21 cellular contexts compared by ENCODE assay signal in the genomic region with DNA sequence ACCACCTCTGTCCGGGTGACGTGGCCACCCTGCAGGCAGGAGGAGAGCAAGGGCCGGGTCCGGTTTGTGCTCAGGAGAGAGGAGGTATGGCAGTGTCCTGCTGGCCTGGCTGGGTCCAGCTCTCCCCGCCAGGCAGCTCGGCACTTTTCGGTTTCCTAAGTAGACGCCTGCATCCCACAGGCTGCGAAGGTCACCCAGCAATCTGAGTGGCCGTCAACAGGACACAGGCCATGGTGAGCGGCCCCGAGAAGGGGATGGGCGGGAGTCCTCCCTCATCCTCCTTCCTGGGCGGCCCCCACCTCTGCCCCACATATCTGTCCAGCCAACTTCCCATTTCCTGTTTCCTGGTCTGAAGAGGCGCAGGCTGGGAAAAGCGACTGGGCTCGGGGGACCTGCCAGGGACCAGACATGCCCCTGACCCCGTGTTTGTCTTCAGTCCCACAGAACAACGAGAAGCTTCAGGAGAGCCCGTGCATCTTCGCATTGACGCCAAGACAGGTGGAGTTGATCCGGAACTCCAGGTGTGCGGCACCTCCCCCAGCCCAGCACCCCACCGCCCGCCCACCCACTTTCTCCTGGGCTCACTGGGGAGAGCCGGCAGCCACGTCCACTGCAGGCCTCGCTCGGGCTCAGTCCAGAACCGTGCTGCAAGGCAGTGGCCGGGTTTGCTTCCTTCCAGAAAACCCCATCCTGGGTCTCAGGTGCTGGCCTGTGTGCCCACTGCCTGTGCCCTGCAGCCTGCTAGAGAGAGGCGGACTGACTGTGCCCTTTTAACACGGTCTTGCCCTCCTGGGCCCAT. TPM values are rescaled to one million over a fixed set of nuclear protein-coding genes. Genes with fewer than 3 reads are reported as not detected.
A peak's percentile ranks its signal among the peaks of the same experiment; 100 is the strongest.
DNase-seq lines count a peak whose midpoint lies in the region; ATAC-seq, FAIRE-seq and TF ChIP-seq lines count a peak whose summit lies in the region.
"Had no signal": no experiment of that assay in that cellular context is flagged by ENCODE, and none has a peak within 500 bp of the region (broad histone marks: within the 10 kb centered on the region; RNA-seq: fewer than 3 reads in every experiment).

No MANE protein-coding gene starts in this region.

- no peak overlapping the region for H3K4me3 ChIP-seq in astrocyte (ENCODE audit: insufficient read depth, low read depth, low read length)
- no peak overlapping the region for H3K4me3 ChIP-seq in fibroblast of mammary gland (ENCODE audit: control insufficient read depth, low read depth, low read length)
- H3K4me3 ChIP-seq in kidney (ENCODE audit: low read length in 2 of 2): no peak overlapping the region
- H3K4me3 ChIP-seq in gastrocnemius medialis: peak overlapping the region in 2 of 4 donors; percentile 4 to 13
- no peak overlapping the region for H3K4me3 ChIP-seq in testis

- 75 to 76% methylated on average over 12 to 34 of the region's 34 CpGs for WGBS in testis, 2 donors

- no peak for FAIRE-seq in astrocyte (lab: Jason Lieb, UNC)
- FAIRE-seq in kidney (lab: Jason Lieb, UNC): no peak
- FAIRE-seq: G401.6, RCC 7860 had no signal

- peaks cover 52% of the 10 kb centered on the region for H4K20me1 ChIP-seq in astrocyte (ENCODE audit: insufficient read depth, low read length)

- H3K27me3 ChIP-seq in astrocyte (ENCODE audit: insufficient read depth, low read length) (no peaks in the 10 kb centered on the region), gastrocnemius medialis (no peaks in the 10 kb centered on the region), testis (no peaks in the 10 kb centered on the region)

- no peaks in the 10 kb centered on the region for H3K4me1 Mint-ChIP-seq in astrocyte (ENCODE audit: low read depth, unreplicated experiment)

- no peak overlapping the region for H3K4me2 ChIP-seq in astrocyte (ENCODE audit: low read length)
- H3K4me2 ChIP-seq: KMS-11 had no signal

- H3K27ac Mint-ChIP-seq in astrocyte (ENCODE audit: unreplicated experiment): peak overlapping the region; percentile 4
- H3K27ac Mint-ChIP-seq: CD4-positive, CD25-positive, alpha-beta regulatory T cell had no signal

- H3K27ac ChIP-seq in astrocyte (ENCODE audit: low read depth, low read length) (no peak overlapping the region), kidney (ENCODE audit: low read depth in 2 of 2, low read length in 2 of 2) (no peak overlapping the region), gastrocnemius medialis (peak overlapping the region in 3 of 4 donors; percentile 33 to 45 (median 41)), testis (no peak overlapping the region)
- H3K27ac ChIP-seq: KMS-11 had no signal

- no peak for TF ChIP-seq POLR2A in gastrocnemius medialis (IDR thresholded peaks at IDR 0.05)
- no peak for TF ChIP-seq POLR2A in testis (IDR thresholded peaks at IDR 0.05)

- DNase-seq in astrocyte (ENCODE audit: low read depth) (no peak), fibroblast of mammary gland (ENCODE audit: low read depth) (peak; percentile 27), kidney (peak; percentile 79), gastrocnemius medialis (no peak), DMS 273 (lab: John Stamatoyannopoulos, UW; ENCODE audit: unreplicated experiment) (no peak), testis (no peak), dedifferentiated amniotic fluid mesenchymal stem cell (ENCODE audit: extremely low spot score) (no peak)
- DNase-seq: ACHN; Calu3; CD4-positive, CD25-positive, alpha-beta regulatory T cell; DMS79; NCI-H1105; NCI-H187; NCI-H2171 treated with DMSO at 0.1 percent for 48 hours; NCI-H82; SIG-M5 had no signal

- in situ Hi-C loops in gastrocnemius medialis (cut with MboI; ENCODE audit: low sequenced_read_pairs in 4 of 4): loop anchor here in 1 of 4 donors (25.0 kb wide), 1 partner anchor 114 kb away; no protein-coding TSS in a partner anchor

- no peaks in the 10 kb centered on the region for H3K27me3 Mint-ChIP-seq in astrocyte (ENCODE audit: low read depth, unreplicated experiment)
- H3K27me3 Mint-ChIP-seq: CD4-positive, CD25-positive, alpha-beta regulatory T cell had no signal

- no peaks in the 10 kb centered on the region for H3K9me3 Mint-ChIP-seq in astrocyte (ENCODE audit: unreplicated experiment)

- H3K4me1 ChIP-seq in astrocyte (ENCODE audit: insufficient read depth, low read length) (no peaks in the 10 kb centered on the region), kidney (ENCODE audit: control insufficient read depth in 1 of 2, insufficient read depth in 1 of 2, low read depth in 1 of 2, low read length in 2 of 2) (peaks cover 0 to 5% of the 10 kb centered on the region in 2 donors), gastrocnemius medialis (peaks cover 5 to 7% of the 10 kb centered on the region in 2 donors), testis (peaks cover 18% of the 10 kb centered on the region)

- TF ChIP-seq CTCF in astrocyte (IDR thresholded peaks at IDR 0.05; ENCODE audit: insufficient read depth, low read depth, low read length): no peak
- no peak for TF ChIP-seq CTCF in fibroblast of mammary gland (conservative IDR thresholded peaks at IDR 0.05; ENCODE audit: control insufficient read depth, insufficient read depth, low read depth, low read length)
- no peak for TF ChIP-seq CTCF in kidney (IDR thresholded peaks at IDR 0.05; ENCODE audit: borderline replicate concordance, extremely low read depth, insufficient read depth)
- TF ChIP-seq CTCF in gastrocnemius medialis (IDR thresholded peaks at IDR 0.05 in 4 of 5, conservative IDR thresholded peaks at IDR 0.05 in 1 of 5): no peak
- TF ChIP-seq CTCF in testis (IDR thresholded peaks at IDR 0.05): no peak

- H3K9me3 ChIP-seq in astrocyte (ENCODE audit: insufficient read depth, low read depth, low read length): no peaks in the 10 kb centered on the region
- no peaks in the 10 kb centered on the region for H3K9me3 ChIP-seq in kidney (ENCODE audit: control insufficient read depth in 1 of 2, low read length in 2 of 2)
- no peaks in the 10 kb centered on the region for H3K9me3 ChIP-seq in gastrocnemius medialis
- H3K9me3 ChIP-seq in testis: no peaks in the 10 kb centered on the region

- H3K9ac ChIP-seq in astrocyte (ENCODE audit: low read length): no peak overlapping the region
- H3K9ac ChIP-seq in kidney (ENCODE audit: low read length in 2 of 2): no peak overlapping the region
- H3K9ac ChIP-seq: KMS-11 had no signal

- no peak overlapping the region for H3K4me3 Mint-ChIP-seq in astrocyte (ENCODE audit: unreplicated experiment)
- H3K4me3 Mint-ChIP-seq: CD4-positive, CD25-positive, alpha-beta regulatory T cell had no signal

- H3K79me2 ChIP-seq in astrocyte (ENCODE audit: insufficient read depth, low read length): peaks cover 46% of the 10 kb centered on the region

- intact Hi-C loops in kidney (cut with DNase I) (no loop called here), gastrocnemius medialis (cut with DNase I; ENCODE audit: low total_unique reads) (no loop called here), testis (cut with DNase I; ENCODE audit: low total_unique reads) (no loop called here)

- no peak overlapping the region for H2AFZ ChIP-seq in astrocyte (ENCODE audit: low read depth, low read length)

- ATAC-seq in gastrocnemius medialis: peak in 1 of 2 donors; percentile 28
- ATAC-seq in HG03045 (IDR thresholded peaks at IDR 0.05; ENCODE audit: unreplicated experiment): no peak
- ATAC-seq: HCT116 had no signal

- H3K36me3 ChIP-seq in astrocyte (ENCODE audit: insufficient read depth, low read length) (no peaks in the 10 kb centered on the region), kidney (ENCODE audit: control insufficient read depth in 1 of 2, insufficient read depth in 2 of 2, low read length in 2 of 2) (peaks cover 0 to 3% of the 10 kb centered on the region in 2 donors), gastrocnemius medialis (peaks cover 0 to 11% of the 10 kb centered on the region in 2 donors), testis (ENCODE audit: low read depth, missing control alignments) (no peaks in the 10 kb centered on the region)

- peaks cover 9% of the 10 kb centered on the region for H3K36me3 Mint-ChIP-seq in astrocyte (ENCODE audit: low read depth, unreplicated experiment)

RNA-seq across cellular contexts. Expression of a gene that starts 16.3 kb away (rescaled TPM):
- 26.0 and 26.4 TPM in 2 replicates for total RNA-seq in astrocyte
- total RNA-seq in kidney: 25.0 TPM
- polyA plus RNA-seq in kidney (ENCODE audit: insufficient read depth, low read depth, low replicate concordance): 9.8 TPM
- total RNA-seq in gastrocnemius medialis: 10 to 100 TPM; 15.5 to 20.0 (median 17.5) TPM
- total RNA-seq in testis: 10 to 100 TPM; 89.1 to 94.5 TPM
- 142 TPM for polyA plus RNA-seq in testis (ENCODE audit: insufficient read depth, low read depth, low replicate concordance)

RNA-seq across cellular contexts. Expression of a gene that starts 38.5 kb away (rescaled TPM):
- 2,578 and 2,739 TPM in 2 replicates for total RNA-seq in astrocyte
- total RNA-seq in kidney: 1,813 TPM
- 1,520 TPM for polyA plus RNA-seq in kidney (ENCODE audit: insufficient read depth, low read depth, low replicate concordance)
- 1,000 to 10,000 TPM; 1,701 to 2,714 (median 2,440) TPM for total RNA-seq in gastrocnemius medialis
- total RNA-seq in testis: 1,000 to 10,000 TPM in 1 of 2 donors, 100 to 1,000 TPM in 1; 909 to 1,599 TPM
- polyA plus RNA-seq in testis (ENCODE audit: insufficient read depth, low read depth, low replicate concordance): 1,429 TPM

RNA-seq across cellular contexts. Expression of a gene that starts 42.9 kb away (rescaled TPM):
- 24.3 and 26.9 TPM in 2 replicates for total RNA-seq in astrocyte
- 53.2 TPM for total RNA-seq in kidney
- polyA plus RNA-seq in kidney (ENCODE audit: insufficient read depth, low read depth, low replicate concordance): 8.9 TPM
- 100 to 1,000 TPM in 2 of 4 donors, 10 to 100 TPM in 2; 50.0 to 104 (median 91.9) TPM for total RNA-seq in gastrocnemius medialis
- total RNA-seq in testis: 10 to 100 TPM; 42.2 to 49.4 TPM
- polyA plus RNA-seq in testis (ENCODE audit: insufficient read depth, low read depth, low replicate concordance): 7.5 TPM

RNA-seq across cellular contexts. Expression of a gene that starts 52.9 kb away (rescaled TPM):
- total RNA-seq in astrocyte: 242 and 264 TPM in 2 replicates
- total RNA-seq in kidney: 54.6 TPM
- polyA plus RNA-seq in kidney (ENCODE audit: insufficient read depth, low read depth, low replicate concordance): 30.6 TPM
- total RNA-seq in gastrocnemius medialis: 100 to 1,000 TPM in 3 of 4 donors, 10 to 100 TPM in 1; 61.3 to 135 (median 115) TPM
- total RNA-seq in testis: 100 to 1,000 TPM; 102 to 111 TPM
- 89.8 TPM for polyA plus RNA-seq in testis (ENCODE audit: insufficient read depth, low read depth, low replicate concordance)

Comparison
In these comparisons a context has a peak if more than half of its experiments do, and no peak if none do; other contexts are left out.
1. DNase-seq: peak in fibroblast of mammary gland (single experiment) and kidney (single experiment); none in astrocyte (single experiment), gastrocnemius medialis (0 of 2), DMS 273 (single experiment), testis (single experiment) and dedifferentiated amniotic fluid mesenchymal stem cell (single experiment).
2. H3K27ac ChIP-seq: peak in gastrocnemius medialis (3 of 4); none in astrocyte (single experiment), kidney (0 of 2) and testis (0 of 2).